ENCODE assay signal across 1 cellular context in the genomic region with DNA sequence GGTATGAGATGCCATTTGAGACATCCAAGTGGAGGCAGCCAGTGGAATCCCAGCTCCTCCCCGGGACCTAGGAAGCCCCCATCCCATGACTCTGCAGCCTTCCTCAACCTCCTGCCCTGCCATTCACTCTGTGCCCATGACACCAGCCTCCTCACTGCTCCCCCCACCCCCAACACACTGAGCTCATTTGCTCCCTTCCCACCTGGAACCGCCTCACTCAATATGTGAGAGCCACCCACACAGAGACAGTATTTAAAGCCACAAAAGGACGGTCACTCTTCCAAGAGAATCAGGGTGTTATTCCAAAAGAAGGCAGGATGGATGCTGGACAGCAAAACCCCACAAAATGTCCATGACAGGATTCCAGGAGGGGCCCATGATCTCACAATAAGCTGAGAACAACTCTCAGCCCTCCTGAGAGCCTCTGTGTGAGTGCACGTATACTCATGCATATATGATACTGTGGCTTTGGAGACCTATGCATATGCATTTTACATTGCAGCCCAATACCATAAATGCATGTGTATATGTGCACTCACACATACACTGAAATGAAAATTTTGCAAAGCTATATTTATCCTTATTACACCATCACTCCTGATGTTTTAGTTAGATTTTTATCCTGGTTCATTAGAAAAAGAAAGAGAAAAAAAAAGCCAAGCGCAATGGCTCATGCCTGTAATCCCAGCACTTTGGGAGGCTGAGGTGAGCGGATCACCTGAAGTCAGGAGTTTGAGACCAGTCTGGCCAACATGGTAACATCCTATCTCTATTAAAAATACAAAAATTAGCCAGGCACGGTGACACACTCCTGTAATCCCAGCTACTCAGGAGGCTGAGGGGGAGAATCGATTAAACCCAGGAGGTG.
TF ChIP-seq lines count a peak whose summit lies in the region.

No MANE protein-coding gene starts in this region.

TF ChIP-seq in IMR-90, 13 proteins besides CTCF, POLR2A, EP300 and RAD21:
- no peak for TF ChIP-seq BHLHE40 (IDR thresholded peaks at IDR 0.05; ENCODE audit: low read depth, low read length)
- no peak for TF ChIP-seq FOS (IDR thresholded peaks at IDR 0.05; ENCODE audit: low read depth, low read length)
- TF ChIP-seq RCOR1 (IDR thresholded peaks at IDR 0.05; ENCODE audit: insufficient replicate concordance, low read length), result no peak
- no peak for TF ChIP-seq CEBPB (IDR thresholded peaks at IDR 0.05; ENCODE audit: low read depth, low read length)
- TF ChIP-seq MXI1 (IDR thresholded peaks at IDR 0.05; ENCODE audit: borderline replicate concordance, low read depth, low read length), result no peak
- no peak for TF ChIP-seq MAZ (IDR thresholded peaks at IDR 0.05; ENCODE audit: borderline replicate concordance, low read depth, low read length)
- TF ChIP-seq, protein P1, sequence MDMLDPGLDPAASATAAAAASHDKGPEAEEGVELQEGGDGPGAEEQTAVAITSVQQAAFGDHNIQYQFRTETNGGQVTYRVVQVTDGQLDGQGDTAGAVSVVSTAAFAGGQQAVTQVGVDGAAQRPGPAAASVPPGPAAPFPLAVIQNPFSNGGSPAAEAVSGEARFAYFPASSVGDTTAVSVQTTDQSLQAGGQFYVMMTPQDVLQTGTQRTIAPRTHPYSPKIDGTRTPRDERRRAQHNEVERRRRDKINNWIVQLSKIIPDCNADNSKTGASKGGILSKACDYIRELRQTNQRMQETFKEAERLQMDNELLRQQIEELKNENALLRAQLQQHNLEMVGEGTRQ (IDR thresholded peaks at IDR 0.05; ENCODE audit: low read depth, low read length), result no peak
- TF ChIP-seq, protein P2, sequence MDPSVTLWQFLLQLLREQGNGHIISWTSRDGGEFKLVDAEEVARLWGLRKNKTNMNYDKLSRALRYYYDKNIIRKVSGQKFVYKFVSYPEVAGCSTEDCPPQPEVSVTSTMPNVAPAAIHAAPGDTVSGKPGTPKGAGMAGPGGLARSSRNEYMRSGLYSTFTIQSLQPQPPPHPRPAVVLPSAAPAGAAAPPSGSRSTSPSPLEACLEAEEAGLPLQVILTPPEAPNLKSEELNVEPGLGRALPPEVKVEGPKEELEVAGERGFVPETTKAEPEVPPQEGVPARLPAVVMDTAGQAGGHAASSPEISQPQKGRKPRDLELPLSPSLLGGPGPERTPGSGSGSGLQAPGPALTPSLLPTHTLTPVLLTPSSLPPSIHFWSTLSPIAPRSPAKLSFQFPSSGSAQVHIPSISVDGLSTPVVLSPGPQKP (IDR thresholded peaks at IDR 0.05; ENCODE audit: borderline replicate concordance, low read depth, low read length), result no peak
- no peak for TF ChIP-seq RFX5 (IDR thresholded peaks at IDR 0.05; ENCODE audit: low read depth, low read length)
- TF ChIP-seq CHD1 (IDR thresholded peaks at IDR 0.05; ENCODE audit: low read depth, low read length), result no peak
- no peak for TF ChIP-seq MAFK (IDR thresholded peaks at IDR 0.05; ENCODE audit: low read depth, low read length)
